ENCODE assay signal across 27 cellular contexts in the genomic region with DNA sequence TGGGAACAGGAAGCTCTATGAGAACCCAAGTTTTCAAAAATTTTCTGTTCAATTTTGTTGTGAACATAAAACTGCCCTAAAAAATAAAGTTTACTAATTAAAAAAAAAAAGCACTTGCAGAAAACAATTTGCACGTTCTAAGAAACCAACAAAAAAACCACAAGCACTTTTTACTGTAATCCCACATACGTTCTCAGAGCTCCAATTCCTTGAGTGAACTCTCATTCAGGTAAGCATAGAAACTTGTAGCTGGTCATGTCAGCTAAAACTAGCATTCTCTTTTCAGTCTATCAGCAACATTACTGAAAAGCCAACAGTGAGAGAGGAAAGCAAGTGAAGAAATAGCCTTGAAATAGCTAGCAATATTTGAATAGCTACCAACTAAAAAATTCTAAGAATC. TPM values are rescaled to one million over a fixed set of nuclear protein-coding genes. Genes with fewer than 3 reads are reported as not detected.
A peak's percentile ranks its signal among the peaks of the same experiment; 100 is the strongest.
DNase-seq lines count a peak whose midpoint lies in the region; ATAC-seq and TF ChIP-seq lines count a peak whose summit lies in the region.
"Had no signal": no experiment of that assay in that cellular context is flagged by ENCODE, and none has a peak within 500 bp of the region (broad histone marks: within the 10 kb centered on the region; RNA-seq: fewer than 3 reads in every experiment).

No MANE protein-coding gene starts in this region.

- peaks cover 50% of the 10 kb centered on the region for H3K4me1 ChIP-seq in CD8-positive, alpha-beta memory T cell (ENCODE audit: insufficient read depth, low read length)
- H3K4me1 ChIP-seq in mesenchymal stem cell (ENCODE audit: control insufficient read depth, insufficient read depth, low read depth, low read length) (no peaks in the 10 kb centered on the region), foreskin keratinocyte (no peaks in the 10 kb centered on the region)

- peaks cover 15% of the 10 kb centered on the region for H3K79me1 ChIP-seq in mesenchymal stem cell (replicated peaks; ENCODE audit: low read length, poor library complexity, severe bottlenecking)

- H2BK5ac ChIP-seq in mesenchymal stem cell (ENCODE audit: low read depth, low read length, poor library complexity, severe bottlenecking) = no peak overlapping the region

- H3K27ac Mint-ChIP-seq in activated CD4-positive, alpha-beta T cell treated with anti-CD3 and anti-CD28 coated beads, Interleukin-2, amount 10 ng/mL, durations not matched to agents 24 days and 14 days = peak overlapping the region; percentile 45
- H3K27ac Mint-ChIP-seq in CD8-positive, alpha-beta memory T cell = peak overlapping the region; percentile 27 to 94 (median 84)
- H3K27ac Mint-ChIP-seq in activated CD4-positive, alpha-beta memory T cell treated with anti-CD3 and anti-CD28 coated beads, Interleukin-2, amount 10 ng/mL, durations not matched to agents 7 days and 5 days = peak overlapping the region; percentile 70
- peak overlapping the region; percentile 60 for H3K27ac Mint-ChIP-seq in memory B cell
- H3K27ac Mint-ChIP-seq: H9 had no signal

- no peak overlapping the region for H2AK5ac ChIP-seq in mesenchymal stem cell (ENCODE audit: low read length, severe bottlenecking)

- no peak overlapping the region for H3K14ac ChIP-seq in mesenchymal stem cell (ENCODE audit: low read length in 2 of 2)

- ATAC-seq in memory B cell (ENCODE audit: low read depth) (no peak), foreskin keratinocyte (no peak)
- ATAC-seq: GM12878, Panc1 had no signal

- H3K36me3 Mint-ChIP-seq in activated CD4-positive, alpha-beta T cell treated with anti-CD3 and anti-CD28 coated beads, Interleukin-2, amount 10 ng/mL, durations not matched to agents 24 days and 14 days (ENCODE audit: low read depth) = peaks cover 55% of the 10 kb centered on the region
- peaks cover 16 to 48% (median 19%) of the 10 kb centered on the region in 3 donors for H3K36me3 Mint-ChIP-seq in CD8-positive, alpha-beta memory T cell
- H3K36me3 Mint-ChIP-seq in activated CD4-positive, alpha-beta memory T cell treated with anti-CD3 and anti-CD28 coated beads, Interleukin-2, amount 10 ng/mL, durations not matched to agents 7 days and 5 days (ENCODE audit: low read depth) = peaks cover 60% of the 10 kb centered on the region
- peaks cover 30% of the 10 kb centered on the region for H3K36me3 Mint-ChIP-seq in memory B cell

- intact Hi-C loops in activated CD4-positive, alpha-beta T cell treated with anti-CD3 and anti-CD28 coated beads, Interleukin-2, amount 10 ng/mL, durations not matched to agents 24 days and 14 days (cut with micrococcal nuclease) = loop anchor here (2.0 kb wide), 1 partner anchor 15 kb away; no protein-coding TSS in a partner anchor

- H3K4me2 ChIP-seq in mesenchymal stem cell (ENCODE audit: low read length, poor library complexity, severe bottlenecking) = no peak overlapping the region

- no peak for TF ChIP-seq CTCF in foreskin keratinocyte (conservative IDR thresholded peaks at IDR 0.05)

- no peaks in the 10 kb centered on the region for H3K27me3 Mint-ChIP-seq in activated CD4-positive, alpha-beta T cell treated with anti-CD3 and anti-CD28 coated beads, Interleukin-2, amount 10 ng/mL, durations not matched to agents 24 days and 14 days
- no peaks in the 10 kb centered on the region for H3K27me3 Mint-ChIP-seq in CD8-positive, alpha-beta memory T cell
- H3K27me3 Mint-ChIP-seq in activated CD4-positive, alpha-beta memory T cell treated with anti-CD3 and anti-CD28 coated beads, Interleukin-2, amount 10 ng/mL, durations not matched to agents 7 days and 5 days = no peaks in the 10 kb centered on the region
- H3K27me3 Mint-ChIP-seq in memory B cell = no peaks in the 10 kb centered on the region

- CTCF ChIA-PET in CD8-positive, alpha-beta memory T cell (lab: Charles Lee) = interaction anchor here (0.7 to 1.6 kb wide), 3 partner anchors 11 to 30 kb away, joined by 3 to 7 read pairs (median 3); a partner anchor contains a TSS
- CTCF ChIA-PET in activated CD4-positive, alpha-beta memory T cell treated with anti-CD3 and anti-CD28 coated beads, Interleukin-2, amount 10 ng/mL, durations not matched to agents 7 days and 5 days (lab: Charles Lee) = interaction anchor here (0.9 to 2.3 kb wide), 9 partner anchors 12 to 243 kb away, joined by 3 to 17 read pairs (median 4); a partner anchor contains a TSS

- H3K18ac ChIP-seq in mesenchymal stem cell (ENCODE audit: low read depth in 1 of 2, low read length in 2 of 2) = no peak overlapping the region

- H4K91ac ChIP-seq in mesenchymal stem cell (ENCODE audit: low read length) = no peak overlapping the region

- H2AFZ ChIP-seq in mesenchymal stem cell (ENCODE audit: low read depth, low read length) = no peak overlapping the region

- no peak overlapping the region for H2BK120ac ChIP-seq in mesenchymal stem cell (ENCODE audit: low read depth, low read length)

- H3K4me3 Mint-ChIP-seq in activated CD4-positive, alpha-beta T cell treated with anti-CD3 and anti-CD28 coated beads, Interleukin-2, amount 10 ng/mL, durations not matched to agents 24 days and 14 days = peak overlapping the region; percentile 39
- H3K4me3 Mint-ChIP-seq in CD8-positive, alpha-beta memory T cell = peak overlapping the region in 6 of 7 donors; percentile 40 to 72 (median 46)
- peak overlapping the region; percentile 40 for H3K4me3 Mint-ChIP-seq in activated CD4-positive, alpha-beta memory T cell treated with anti-CD3 and anti-CD28 coated beads, Interleukin-2, amount 10 ng/mL, durations not matched to agents 7 days and 5 days
- no peak overlapping the region for H3K4me3 Mint-ChIP-seq in memory B cell
- H3K4me3 Mint-ChIP-seq: H9 had no signal

- no peak overlapping the region for H3K27ac ChIP-seq in CD8-positive, alpha-beta memory T cell (ENCODE audit: low read depth, low read length)
- H3K27ac ChIP-seq in mesenchymal stem cell (ENCODE audit: low read length, poor library complexity, severe bottlenecking) (no peak overlapping the region), foreskin keratinocyte (no peak overlapping the region)

- no peak overlapping the region for H2BK15ac ChIP-seq in mesenchymal stem cell (ENCODE audit: low read depth, poor library complexity, severe bottlenecking)

- 100% methylated on average over 2 of the region's 2 CpGs for whole genome bisulfite sequencing in mesenchymal stem cell

- no peak overlapping the region for H3K4ac ChIP-seq in mesenchymal stem cell (ENCODE audit: low read depth in 1 of 2, low read length in 2 of 2)

- H4K8ac ChIP-seq in mesenchymal stem cell (ENCODE audit: low read length) = no peak overlapping the region

- no peak for DNase-seq in activated CD4-positive, alpha-beta T cell treated with anti-CD3 and anti-CD28 coated beads, Interleukin-2, amount 10 ng/mL, durations not matched to agents 24 days and 14 days
- DNase-seq in activated CD4-positive, alpha-beta T cell treated with anti-CD3 and anti-CD28 coated beads, Interleukin-2, amount 50 U/mL, for 4 hours = no peak
- DNase-seq in CD8-positive, alpha-beta memory T cell = no peak
- no peak for DNase-seq in activated CD4-positive, alpha-beta memory T cell treated with anti-CD3 and anti-CD28 coated beads, Interleukin-2, amount 10 ng/mL, durations not matched to agents 7 days and 5 days
- DNase-seq in memory B cell (ENCODE audit: low spot score in 2 of 2) = no peak
- DNase-seq in mesenchymal stem cell = no peak
- DNase-seq in foreskin keratinocyte = no peak
- no peak for DNase-seq in NCI-H2029 (lab: John Stamatoyannopoulos, UW)
- DNase-seq: activated CD4-positive, alpha-beta T cell treated with anti-CD3 and anti-CD28 coated beads for 1 hour; activated gamma-delta T cell treated with Interleukin-2 at 50 U/mL for 16 hours; anterior cingulate cortex; caudate nucleus; DMS79 treated with DMSO at 0.1 percent for 48 hours; H9; KG1; NCI-H146; NCI-H510A treated with DMSO at 0.1 percent for 48 hours; nucleus accumbens; SIG-M5; SW 1271 had no signal

- POLR2A ChIA-PET in CD8-positive, alpha-beta memory T cell (lab: Charles Lee) = interaction anchor here (0.6 to 0.8 kb wide), 2 partner anchors 10 to 23 kb away, joined by 3 to 4 read pairs; no protein-coding TSS in a partner anchor
- POLR2A ChIA-PET in activated CD4-positive, alpha-beta memory T cell treated with anti-CD3 and anti-CD28 coated beads, Interleukin-2, amount 10 ng/mL, durations not matched to agents 7 days and 5 days (lab: Charles Lee) = interaction anchor here (0.8 to 11.3 kb wide), 7 partner anchors 11 to 136 kb away, joined by 3 to 305 read pairs (median 7); a partner anchor contains a TSS

- peaks cover 20% of the 10 kb centered on the region for H3K36me3 ChIP-seq in CD8-positive, alpha-beta memory T cell (ENCODE audit: insufficient read depth, low read length)
- peaks cover 13 to 82% of the 10 kb centered on the region in 2 experiments for H3K36me3 ChIP-seq in mesenchymal stem cell (ENCODE audit: control insufficient read depth in 1 of 2, insufficient read depth in 2 of 2, low read depth in 1 of 2, low read length in 2 of 2)

- H3K9me3 Mint-ChIP-seq in activated CD4-positive, alpha-beta T cell treated with anti-CD3 and anti-CD28 coated beads, Interleukin-2, amount 10 ng/mL, durations not matched to agents 24 days and 14 days = peaks cover 11% of the 10 kb centered on the region
- no peaks in the 10 kb centered on the region for H3K9me3 Mint-ChIP-seq in CD8-positive, alpha-beta memory T cell
- peaks cover 8% of the 10 kb centered on the region for H3K9me3 Mint-ChIP-seq in activated CD4-positive, alpha-beta memory T cell treated with anti-CD3 and anti-CD28 coated beads, Interleukin-2, amount 10 ng/mL, durations not matched to agents 7 days and 5 days
- no peaks in the 10 kb centered on the region for H3K9me3 Mint-ChIP-seq in memory B cell
- H3K9me3 Mint-ChIP-seq: H9 had no signal

- no peak overlapping the region for H3K4me3 ChIP-seq in CD8-positive, alpha-beta memory T cell (ENCODE audit: low read length)
- H3K4me3 ChIP-seq in mesenchymal stem cell (ENCODE audit: insufficient read depth in 1 of 2, low read depth in 1 of 2, low read length in 2 of 2) = no peak overlapping the region
- H3K4me3 ChIP-seq: GM12878, lung had no signal

- no peak overlapping the region for H3K9ac ChIP-seq in mesenchymal stem cell (ENCODE audit: low read length)

- H3K4me1 Mint-ChIP-seq in activated CD4-positive, alpha-beta T cell treated with anti-CD3 and anti-CD28 coated beads, Interleukin-2, amount 10 ng/mL, durations not matched to agents 24 days and 14 days = peaks cover 49% of the 10 kb centered on the region
- peaks cover 47 to 65% (median 63%) of the 10 kb centered on the region in 3 donors for H3K4me1 Mint-ChIP-seq in CD8-positive, alpha-beta memory T cell
- peaks cover 63% of the 10 kb centered on the region for H3K4me1 Mint-ChIP-seq in activated CD4-positive, alpha-beta memory T cell treated with anti-CD3 and anti-CD28 coated beads, Interleukin-2, amount 10 ng/mL, durations not matched to agents 7 days and 5 days
- H3K4me1 Mint-ChIP-seq in memory B cell = peaks cover 12% of the 10 kb centered on the region
- H3K4me1 Mint-ChIP-seq: H9 had no signal

- no peaks in the 10 kb centered on the region for H3K27me3 ChIP-seq in CD8-positive, alpha-beta memory T cell (ENCODE audit: insufficient read depth, low read length, poor library complexity, severe bottlenecking)
- H3K27me3 ChIP-seq in mesenchymal stem cell (ENCODE audit: control insufficient read depth in 1 of 2, insufficient read depth in 1 of 2, low read length in 2 of 2) (no peaks in the 10 kb centered on the region), foreskin keratinocyte (no peaks in the 10 kb centered on the region)

- no peak overlapping the region for H2BK12ac ChIP-seq in mesenchymal stem cell (ENCODE audit: low read length in 2 of 2)

- H3K23ac ChIP-seq in mesenchymal stem cell (ENCODE audit: low read length in 2 of 2) = no peak overlapping the region

- no peaks in the 10 kb centered on the region for H3K9me3 ChIP-seq in CD8-positive, alpha-beta memory T cell (ENCODE audit: low read length)
- no peaks in the 10 kb centered on the region for H3K9me3 ChIP-seq in mesenchymal stem cell (ENCODE audit: control insufficient read depth, low read length)

RNA-seq across cellular contexts. Expression of a gene that starts 11.5 kb away (rescaled TPM):
- 35.9 and 39.0 TPM in 2 replicates for total RNA-seq in activated CD4-positive, alpha-beta T cell treated with anti-CD3 and anti-CD28 coated beads, Interleukin-2, amount 10 ng/mL, durations not matched to agents 24 days and 14 days
- 10 to 100 TPM; 31.8 to 35.6 TPM for total RNA-seq in CD8-positive, alpha-beta memory T cell
- polyA plus RNA-seq in CD8-positive, alpha-beta memory T cell = 40.0 TPM
- total RNA-seq in activated CD4-positive, alpha-beta memory T cell treated with anti-CD3 and anti-CD28 coated beads, Interleukin-2, amount 10 ng/mL, durations not matched to agents 7 days and 5 days = 10 to 100 TPM; 57.4 to 58.0 TPM
- polyA plus RNA-seq in mesenchymal stem cell (2013, experiment 1 of 2) = 26.6 TPM
- polyA plus RNA-seq in mesenchymal stem cell (2013, experiment 2 of 2) = 27.0 TPM
- 23.6 and 29.2 TPM in 2 replicates for total RNA-seq in foreskin keratinocyte
- polyA plus RNA-seq in foreskin keratinocyte = 3.7 and 4.0 TPM in 2 replicates

RNA-seq across cellular contexts. Expression of a gene that starts 16.5 kb away (rescaled TPM):
- total RNA-seq in activated CD4-positive, alpha-beta T cell treated with anti-CD3 and anti-CD28 coated beads, Interleukin-2, amount 10 ng/mL, durations not matched to agents 24 days and 14 days = 95.3 and 103 TPM in 2 replicates
- 10 to 100 TPM; 76.6 to 89.5 TPM for total RNA-seq in CD8-positive, alpha-beta memory T cell
- 42.6 TPM for polyA plus RNA-seq in CD8-positive, alpha-beta memory T cell
- 10 to 100 TPM; 93.1 to 96.9 TPM for total RNA-seq in activated CD4-positive, alpha-beta memory T cell treated with anti-CD3 and anti-CD28 coated beads, Interleukin-2, amount 10 ng/mL, durations not matched to agents 7 days and 5 days
- 37.9 TPM for polyA plus RNA-seq in mesenchymal stem cell (2013, experiment 1 of 2)
- polyA plus RNA-seq in mesenchymal stem cell (2013, experiment 2 of 2) = 37.7 TPM
- 62.2 and 68.7 TPM in 2 replicates for total RNA-seq in foreskin keratinocyte
- 40.9 and 43.7 TPM in 2 replicates for polyA plus RNA-seq in foreskin keratinocyte

RNA-seq across cellular contexts. Expression of a gene that starts 21.1 kb away (rescaled TPM):
- 118 and 122 TPM in 2 replicates for total RNA-seq in activated CD4-positive, alpha-beta T cell treated with anti-CD3 and anti-CD28 coated beads, Interleukin-2, amount 10 ng/mL, durations not matched to agents 24 days and 14 days
- total RNA-seq in CD8-positive, alpha-beta memory T cell = 100 to 1,000 TPM; 121 to 124 TPM
- polyA plus RNA-seq in CD8-positive, alpha-beta memory T cell = 425 TPM
- total RNA-seq in activated CD4-positive, alpha-beta memory T cell treated with anti-CD3 and anti-CD28 coated beads, Interleukin-2, amount 10 ng/mL, durations not matched to agents 7 days and 5 days = 100 to 1,000 TPM; 179 to 182 TPM
- 119 TPM for polyA plus RNA-seq in mesenchymal stem cell (2013, experiment 1 of 2)
- polyA plus RNA-seq in mesenchymal stem cell (2013, experiment 2 of 2) = 122 TPM
- total RNA-seq in foreskin keratinocyte = 50.4 and 69.2 TPM in 2 replicates
- 40.9 and 52.1 TPM in 2 replicates for polyA plus RNA-seq in foreskin keratinocyte

RNA-seq across cellular contexts. Expression of a gene that starts 50.2 kb away (rescaled TPM):
- 12.6 and 13.5 TPM in 2 replicates for total RNA-seq in activated CD4-positive, alpha-beta T cell treated with anti-CD3 and anti-CD28 coated beads, Interleukin-2, amount 10 ng/mL, durations not matched to agents 24 days and 14 days
- total RNA-seq in CD8-positive, alpha-beta memory T cell = 10 to 100 TPM; 19.7 TPM
- polyA plus RNA-seq in CD8-positive, alpha-beta memory T cell = 14.7 TPM
- 10 to 100 TPM; 12.9 to 13.7 TPM for total RNA-seq in activated CD4-positive, alpha-beta memory T cell treated with anti-CD3 and anti-CD28 coated beads, Interleukin-2, amount 10 ng/mL, durations not matched to agents 7 days and 5 days
- polyA plus RNA-seq in mesenchymal stem cell (2013, experiment 1 of 2) = 23.5 TPM
- polyA plus RNA-seq in mesenchymal stem cell (2013, experiment 2 of 2) = 22.7 TPM
- total RNA-seq in foreskin keratinocyte = 45.8 and 78.0 TPM in 2 replicates
- polyA plus RNA-seq in foreskin keratinocyte = 16.0 and 21.5 TPM in 2 replicates

RNA-seq across cellular contexts. Expression of a gene that starts 58.8 kb away (rescaled TPM):
- total RNA-seq in activated CD4-positive, alpha-beta T cell treated with anti-CD3 and anti-CD28 coated beads, Interleukin-2, amount 10 ng/mL, durations not matched to agents 24 days and 14 days = not detected in 2 replicates
- total RNA-seq in CD8-positive, alpha-beta memory T cell = not detected
- polyA plus RNA-seq in CD8-positive, alpha-beta memory T cell = 0.14 TPM
- not detected for total RNA-seq in activated CD4-positive, alpha-beta memory T cell treated with anti-CD3 and anti-CD28 coated beads, Interleukin-2, amount 10 ng/mL, durations not matched to agents 7 days and 5 days
- 0.32 TPM for polyA plus RNA-seq in mesenchymal stem cell (2013, experiment 1 of 2)
- 0.41 TPM for polyA plus RNA-seq in mesenchymal stem cell (2013, experiment 2 of 2)
- not detected in 2 replicates for total RNA-seq in foreskin keratinocyte
- polyA plus RNA-seq in foreskin keratinocyte = not detected in 2 replicates
- total RNA-seq: A172, dermis microvascular lymphatic vessel endothelial cell, H9, kidney epithelial cell, pulmonary artery endothelial cell had no signal
